2 cellular contexts compared by ENCODE assay signal in the genomic region with DNA sequence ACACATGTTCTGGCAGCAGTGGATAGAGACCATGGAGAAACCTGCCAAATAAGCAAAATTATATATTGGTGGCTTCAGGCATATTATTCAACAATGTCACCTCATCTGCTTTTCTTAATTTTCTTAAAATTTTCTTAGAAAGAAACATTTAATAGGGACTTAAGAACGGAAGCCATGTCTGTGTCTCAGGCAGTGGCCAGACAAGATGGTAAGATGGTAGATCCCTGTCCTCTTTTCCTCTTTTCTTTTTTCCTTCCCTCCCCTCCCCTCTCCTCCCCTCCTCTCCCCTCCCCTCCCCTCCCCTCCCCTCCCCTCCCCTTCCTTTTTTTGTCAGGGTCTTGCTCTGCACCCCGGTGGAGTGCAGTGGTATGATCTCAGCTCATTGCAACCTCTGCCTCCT.
TF ChIP-seq lines count a peak whose summit lies in the region.

No MANE protein-coding gene starts in this region.

TF ChIP-seq in HepG2, 621 proteins besides CTCF, POLR2A, EP300 and RAD21:
- TF ChIP-seq HNRNPK (IDR thresholded peaks at IDR 0.05; ENCODE audit: low read depth, low read length, poor library complexity, severe bottlenecking) (peak; percentile 90), ZEB1 (IDR thresholded peaks at IDR 0.05; ENCODE audit: insufficient replicate concordance, low read depth) (no peak), EHMT2 (IDR thresholded peaks at IDR 0.05; ENCODE audit: borderline replicate concordance, low read depth, low read length) (no peak), HNF4A (CRISPR knock-in tag; IDR thresholded peaks at IDR 0.05) (no peak), MAFK (conservative IDR thresholded peaks at IDR 0.05 in 1 of 2, IDR thresholded peaks at IDR 0.05 in 1 of 2; ENCODE audit: low read length in 2 of 2) (peak in 1 of 2 experiments; percentile 12; a peak in 1 of 4 replicates), PCBP1 (IDR thresholded peaks at IDR 0.05; ENCODE audit: borderline replicate concordance, low read depth, low read length) (0 out of 2 replicates have a peak, but pooled peaks have one; percentile 52)
- TF ChIP-seq, protein P1, sequence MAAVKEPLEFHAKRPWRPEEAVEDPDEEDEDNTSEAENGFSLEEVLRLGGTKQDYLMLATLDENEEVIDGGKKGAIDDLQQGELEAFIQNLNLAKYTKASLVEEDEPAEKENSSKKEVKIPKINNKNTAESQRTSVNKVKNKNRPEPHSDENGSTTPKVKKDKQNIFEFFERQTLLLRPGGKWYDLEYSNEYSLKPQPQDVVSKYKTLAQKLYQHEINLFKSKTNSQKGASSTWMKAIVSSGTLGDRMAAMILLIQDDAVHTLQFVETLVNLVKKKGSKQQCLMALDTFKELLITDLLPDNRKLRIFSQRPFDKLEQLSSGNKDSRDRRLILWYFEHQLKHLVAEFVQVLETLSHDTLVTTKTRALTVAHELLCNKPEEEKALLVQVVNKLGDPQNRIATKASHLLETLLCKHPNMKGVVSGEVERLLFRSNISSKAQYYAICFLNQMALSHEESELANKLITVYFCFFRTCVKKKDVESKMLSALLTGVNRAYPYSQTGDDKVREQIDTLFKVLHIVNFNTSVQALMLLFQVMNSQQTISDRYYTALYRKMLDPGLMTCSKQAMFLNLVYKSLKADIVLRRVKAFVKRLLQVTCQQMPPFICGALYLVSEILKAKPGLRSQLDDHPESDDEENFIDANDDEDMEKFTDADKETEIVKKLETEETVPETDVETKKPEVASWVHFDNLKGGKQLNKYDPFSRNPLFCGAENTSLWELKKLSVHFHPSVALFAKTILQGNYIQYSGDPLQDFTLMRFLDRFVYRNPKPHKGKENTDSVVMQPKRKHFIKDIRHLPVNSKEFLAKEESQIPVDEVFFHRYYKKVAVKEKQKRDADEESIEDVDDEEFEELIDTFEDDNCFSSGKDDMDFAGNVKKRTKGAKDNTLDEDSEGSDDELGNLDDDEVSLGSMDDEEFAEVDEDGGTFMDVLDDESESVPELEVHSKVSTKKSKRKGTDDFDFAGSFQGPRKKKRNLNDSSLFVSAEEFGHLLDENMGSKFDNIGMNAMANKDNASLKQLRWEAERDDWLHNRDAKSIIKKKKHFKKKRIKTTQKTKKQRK (IDR thresholded peaks at IDR 0.05; ENCODE audit: low read length) = no peak
- TF ChIP-seq, protein P2, sequence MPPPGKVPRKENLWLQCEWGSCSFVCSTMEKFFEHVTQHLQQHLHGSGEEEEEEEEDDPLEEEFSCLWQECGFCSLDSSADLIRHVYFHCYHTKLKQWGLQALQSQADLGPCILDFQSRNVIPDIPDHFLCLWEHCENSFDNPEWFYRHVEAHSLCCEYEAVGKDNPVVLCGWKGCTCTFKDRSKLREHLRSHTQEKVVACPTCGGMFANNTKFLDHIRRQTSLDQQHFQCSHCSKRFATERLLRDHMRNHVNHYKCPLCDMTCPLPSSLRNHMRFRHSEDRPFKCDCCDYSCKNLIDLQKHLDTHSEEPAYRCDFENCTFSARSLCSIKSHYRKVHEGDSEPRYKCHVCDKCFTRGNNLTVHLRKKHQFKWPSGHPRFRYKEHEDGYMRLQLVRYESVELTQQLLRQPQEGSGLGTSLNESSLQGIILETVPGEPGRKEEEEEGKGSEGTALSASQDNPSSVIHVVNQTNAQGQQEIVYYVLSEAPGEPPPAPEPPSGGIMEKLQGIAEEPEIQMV (CRISPR knock-in tag; IDR thresholded peaks at IDR 0.05; ENCODE audit: low read depth) = no peak

TF ChIP-seq in H1, 55 proteins besides CTCF, POLR2A, EP300 and RAD21:
- TF ChIP-seq GABPA (IDR thresholded peaks at IDR 0.05; ENCODE audit: borderline replicate concordance, insufficient read depth, low read length) = no peak
- no peak for TF ChIP-seq RXRA (IDR thresholded peaks at IDR 0.05; ENCODE audit: insufficient read depth, low read depth, low read length)
- TF ChIP-seq, protein P3, sequence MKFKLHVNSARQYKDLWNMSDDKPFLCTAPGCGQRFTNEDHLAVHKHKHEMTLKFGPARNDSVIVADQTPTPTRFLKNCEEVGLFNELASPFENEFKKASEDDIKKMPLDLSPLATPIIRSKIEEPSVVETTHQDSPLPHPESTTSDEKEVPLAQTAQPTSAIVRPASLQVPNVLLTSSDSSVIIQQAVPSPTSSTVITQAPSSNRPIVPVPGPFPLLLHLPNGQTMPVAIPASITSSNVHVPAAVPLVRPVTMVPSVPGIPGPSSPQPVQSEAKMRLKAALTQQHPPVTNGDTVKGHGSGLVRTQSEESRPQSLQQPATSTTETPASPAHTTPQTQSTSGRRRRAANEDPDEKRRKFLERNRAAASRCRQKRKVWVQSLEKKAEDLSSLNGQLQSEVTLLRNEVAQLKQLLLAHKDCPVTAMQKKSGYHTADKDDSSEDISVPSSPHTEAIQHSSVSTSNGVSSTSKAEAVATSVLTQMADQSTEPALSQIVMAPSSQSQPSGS (IDR thresholded peaks at IDR 0.05; ENCODE audit: low read length) = no peak
- TF ChIP-seq EGR1 (IDR thresholded peaks at IDR 0.05; ENCODE audit: borderline replicate concordance, low read depth, low read length) = no peak
- TF ChIP-seq SUZ12 (IDR thresholded peaks at IDR 0.05; ENCODE audit: low read length) = no peak
- no peak for TF ChIP-seq RFX5 (IDR thresholded peaks at IDR 0.05; ENCODE audit: borderline replicate concordance, low read depth, low read length)
- no peak for TF ChIP-seq KDM4A (IDR thresholded peaks at IDR 0.05; ENCODE audit: low read depth, low read length, severe bottlenecking)
- no peak for TF ChIP-seq BRCA1 (IDR thresholded peaks at IDR 0.05; ENCODE audit: low read depth, low read length)
- no peak for TF ChIP-seq RNF2 (IDR thresholded peaks at IDR 0.05; ENCODE audit: borderline replicate concordance, low read depth, low read length, missing control alignments, poor library complexity, severe bottlenecking)
- TF ChIP-seq SP1 (IDR thresholded peaks at IDR 0.05; ENCODE audit: low read depth, low read length) = no peak
- no peak for TF ChIP-seq FOSL1 (IDR thresholded peaks at IDR 0.05; ENCODE audit: insufficient read depth, low read depth, low read length)
- no peak for TF ChIP-seq JUND (IDR thresholded peaks at IDR 0.05; ENCODE audit: low read length)
- TF ChIP-seq JUN (IDR thresholded peaks at IDR 0.05; ENCODE audit: low read depth, low read length) = no peak
- TF ChIP-seq HDAC6 (IDR thresholded peaks at IDR 0.05; ENCODE audit: low read depth, low read length) = no peak
- TF ChIP-seq CHD2 (IDR thresholded peaks at IDR 0.05; ENCODE audit: low read length) = no peak
